ENCODE assay signal across 15 cellular contexts in genomic region chr1:228785366-228786085, GRCh38. TPM values are rescaled to one million over a fixed set of nuclear protein-coding genes. Genes with fewer than 3 reads are reported as not detected.
DNase-seq lines count a peak whose midpoint lies in the region; ATAC-seq and TF ChIP-seq lines count a peak whose summit lies in the region.
"Had no signal": no experiment of that assay in that cellular context is flagged by ENCODE, and none has a peak within 500 bp of the region (broad histone marks: within the 10 kb centered on the region; RNA-seq: fewer than 3 reads in every experiment).

No MANE protein-coding gene starts in this region.

- H3K79me2 ChIP-seq in PC-3 (ENCODE audit: low read length), result no peaks in the 10 kb centered on the region

- H3K27me3 ChIP-seq in BLaER1 treated with 17β-estradiol and CSF1 and Interleukin-3, amounts not matched to agents 10 nM and 100 nM, result no peaks in the 10 kb centered on the region
- H3K27me3 ChIP-seq in gastrocnemius medialis, result no peaks in the 10 kb centered on the region
- H3K27me3 ChIP-seq in PC-3 (ENCODE audit: low read length), result peaks cover 59% of the 10 kb centered on the region
- H3K27me3 ChIP-seq: BE2C had no signal

- peak overlapping the region; percentile 44 to 69 (median 59) for H3K4me2 ChIP-seq in BLaER1 treated with 17β-estradiol and CSF1 and Interleukin-3, amounts not matched to agents 10 nM and 100 nM
- no peak overlapping the region for H3K4me2 ChIP-seq in PC-3 (ENCODE audit: low read length)

- TF ChIP-seq CTCF in nephron (IDR thresholded peaks at IDR 0.05; ENCODE audit: unreplicated experiment in 3 of 3) (no peak), gastrocnemius medialis (IDR thresholded peaks at IDR 0.05 in 4 of 5, conservative IDR thresholded peaks at IDR 0.05 in 1 of 5) (no peak), PC-3 (conservative IDR thresholded peaks at IDR 0.05; ENCODE audit: low read depth, low read length) (no peak)

- intact Hi-C loops in gastrocnemius medialis (cut with DNase I; ENCODE audit: low total_unique reads) (no loop called here), PC-3 (cut with micrococcal nuclease) (no loop called here)

- peaks cover 0 to 14% (median 5%) of the 10 kb centered on the region in 11 experiments; a peak in 10 of 22 replicates for H3K9me3 ChIP-seq in BLaER1 treated with 17β-estradiol and CSF1 and Interleukin-3, amounts not matched to agents 10 nM and 100 nM (replicated peaks in 1 of 11)
- H3K9me3 ChIP-seq in gastrocnemius medialis (no peaks in the 10 kb centered on the region), PC-3 (ENCODE audit: low read length) (no peaks in the 10 kb centered on the region)
- H3K9me3 ChIP-seq: BE2C had no signal

- ATAC-seq in gastrocnemius medialis, result no peak
- ATAC-seq in PC-3, result no peak

- peaks cover 25 to 58% (median 49%) of the 10 kb centered on the region in 10 experiments for H3K4me1 ChIP-seq in BLaER1 treated with 17β-estradiol and CSF1 and Interleukin-3, amounts not matched to agents 10 nM and 100 nM
- H3K4me1 ChIP-seq in gastrocnemius medialis (peaks cover 9 to 59% of the 10 kb centered on the region in 2 donors), PC-3 (ENCODE audit: insufficient read depth, low read length) (no peaks in the 10 kb centered on the region)

- H3K27ac Mint-ChIP-seq in nephron, result peak overlapping the region in 2 of 3 experiments; percentile 16 to 28
- H3K27ac Mint-ChIP-seq: CD4-positive, alpha-beta memory T cell; H9 had no signal

- CTCF ChIA-PET in PC-3 (lab: Charles Lee), result no interaction called here

- H3K27ac ChIP-seq in BLaER1 treated with 17β-estradiol and CSF1 and Interleukin-3, amounts not matched to agents 10 nM and 100 nM, result 0 out of 22 replicates have a peak overlapping the region, but pooled peaks of 1 of the 11 experiments have one; percentile 9
- peak overlapping the region in 3 of 4 donors; percentile 46 to 84 (median 69) for H3K27ac ChIP-seq in gastrocnemius medialis
- no peak overlapping the region for H3K27ac ChIP-seq in PC-3 (ENCODE audit: low read length)

- no peaks in the 10 kb centered on the region for H3K4me1 Mint-ChIP-seq in nephron
- H3K4me1 Mint-ChIP-seq: H9 had no signal

- H3K36me3 Mint-ChIP-seq in nephron (ENCODE audit: low read depth), result no peaks in the 10 kb centered on the region
- H3K36me3 Mint-ChIP-seq: CD4-positive, alpha-beta memory T cell had no signal

- POLR2A ChIA-PET in PC-3 (lab: Charles Lee; ENCODE audit: unreplicated experiment), result no interaction called here

- BruUV-seq in PC-3 (replicated peaks; lab: Mats Ljungman, UMichigan), result no TSS peak

- no peak overlapping the region for H2AFZ ChIP-seq in PC-3 (ENCODE audit: low read length)

- no peaks in the 10 kb centered on the region for H3K9me2 ChIP-seq in PC-3 (replicated peaks; ENCODE audit: low read length)

- in situ Hi-C loops in gastrocnemius medialis (cut with MboI; ENCODE audit: low sequenced_read_pairs in 4 of 4), result no loop called here

- H3F3A ChIP-seq in PC-3 (ENCODE audit: low read length, unreplicated experiment), result no peaks in the 10 kb centered on the region

- H3K9ac ChIP-seq in BLaER1 treated with 17β-estradiol and CSF1 and Interleukin-3, amounts not matched to agents 10 nM and 100 nM, result no peak overlapping the region
- H3K9ac ChIP-seq in PC-3 (ENCODE audit: low read length), result no peak overlapping the region

- H3K36me3 ChIP-seq in BLaER1 treated with 17β-estradiol and CSF1 and Interleukin-3, amounts not matched to agents 10 nM and 100 nM, result no peaks in the 10 kb centered on the region
- no peaks in the 10 kb centered on the region for H3K36me3 ChIP-seq in gastrocnemius medialis
- H3K36me3 ChIP-seq in PC-3 (ENCODE audit: low read depth, low read length), result no peaks in the 10 kb centered on the region
- H3K36me3 ChIP-seq: BE2C had no signal

- no peaks in the 10 kb centered on the region for H4K20me1 ChIP-seq in BLaER1 treated with 17β-estradiol and CSF1 and Interleukin-3, amounts not matched to agents 10 nM and 100 nM
- H4K20me1 ChIP-seq in PC-3 (ENCODE audit: low read length), result no peaks in the 10 kb centered on the region

- H3K9me3 Mint-ChIP-seq in nephron, result no peaks in the 10 kb centered on the region
- H3K9me3 Mint-ChIP-seq: CD4-positive, alpha-beta memory T cell; H9 had no signal

- no peak overlapping the region for H3K4me3 Mint-ChIP-seq in nephron
- H3K4me3 Mint-ChIP-seq: CD14-positive monocyte; CD4-positive, alpha-beta memory T cell; H9 had no signal

- peaks cover 13% of the 10 kb centered on the region for H3K27me3 Mint-ChIP-seq in nephron (ENCODE audit: low read depth)
- H3K27me3 Mint-ChIP-seq: CD4-positive, alpha-beta memory T cell had no signal

- DNase-seq in MV-4-11 (lab: John Stamatoyannopoulos, UW) (peak; percentile 46), gastrocnemius medialis (no peak), HPDE6-E6E7 (ENCODE audit: extremely low spot score) (no peak), PC-3 (no peak), NCI-H69 (lab: John Stamatoyannopoulos, UW) (no peak)
- DNase-seq: ACHN; BE2C; Calu3; CD4-positive, alpha-beta memory T cell; DMS79 treated with DMSO at 0.1 percent for 48 hours; GF-D8; H9 had no signal

- no peak overlapping the region for H3K4me3 ChIP-seq in BLaER1 treated with 17β-estradiol and CSF1 and Interleukin-3, amounts not matched to agents 10 nM and 100 nM
- H3K4me3 ChIP-seq in gastrocnemius medialis, result no peak overlapping the region
- H3K4me3 ChIP-seq in PC-3 (ENCODE audit: low read length), result no peak overlapping the region

- no peak for TF ChIP-seq POLR2A in gastrocnemius medialis (IDR thresholded peaks at IDR 0.05)

RNA-seq across cellular contexts. Expression of gene RHOU, which starts 50.2 kb away (rescaled TPM):
- total RNA-seq in gastrocnemius medialis (10 to 100 TPM; 11.8 to 65.2 (median 47.4) TPM), PC-3 (2014; rRNA removed) (0.17 and 0.26 TPM in 2 replicates)

Comparison
In these comparisons a context has a peak if more than half of its experiments do, and no peak if none do; other contexts are left out.
1. RNA of gene RHOU, which starts 50.2 kb away (total RNA-seq): 11.8 to 65.2 TPM in gastrocnemius medialis; 0.17 to 0.26 TPM in PC-3; every median in the first group is over 10 times any median in the second.